1 cellular context compared by ENCODE assay signal in the genomic region with DNA sequence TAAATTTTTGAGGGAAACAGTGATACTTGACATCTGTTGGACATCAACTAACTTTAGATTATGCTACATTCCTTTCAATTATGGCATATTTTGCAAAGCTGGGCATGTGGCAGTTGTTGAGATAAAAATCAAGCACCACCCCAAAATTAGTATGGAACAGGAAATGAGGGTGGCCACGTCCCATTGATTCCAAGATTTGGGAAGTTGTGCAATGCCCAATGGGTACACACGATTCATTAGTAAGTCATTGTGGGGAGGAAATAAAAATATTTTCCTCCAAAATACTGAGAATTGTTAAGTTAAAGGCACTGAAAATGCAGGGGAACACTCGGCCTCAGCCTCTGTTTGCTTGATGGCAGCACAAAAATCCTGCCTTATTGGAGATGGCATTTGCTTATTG.
TF ChIP-seq lines count a peak whose summit lies in the region.

No MANE protein-coding gene starts in this region.

TF ChIP-seq in IMR-90, 13 proteins besides CTCF, POLR2A, EP300 and RAD21:
- TF ChIP-seq CEBPB (IDR thresholded peaks at IDR 0.05; ENCODE audit: low read depth, low read length) (peak; percentile 37; the same call in 1 of the 2 replicates), MAZ (IDR thresholded peaks at IDR 0.05; ENCODE audit: borderline replicate concordance, low read depth, low read length) (no peak)
TF ChIP-seq in IMR-90: peak in this region for 1.
